Comparison of ENCODE assay signal across 3 cellular contexts in genomic region chr3:160008979-160009378, GRCh38.
TF ChIP-seq lines count a peak whose summit lies in the region.

No MANE protein-coding gene starts in this region.

TF ChIP-seq in HepG2, 621 proteins besides CTCF, POLR2A, EP300 and RAD21:
- TF ChIP-seq CEBPB (IDR thresholded peaks at IDR 0.05; ENCODE audit: borderline replicate concordance, low read depth, low read length): peak; percentile 23; the same call in 1 of the 2 replicates
- TF ChIP-seq ZBTB43 (CRISPR knock-in tag; conservative IDR thresholded peaks at IDR 0.05): no peak

TF ChIP-seq in IMR-90, 13 proteins besides CTCF, POLR2A, EP300 and RAD21:
- peak; percentile 27; the same call in 1 of the 2 replicates for TF ChIP-seq CEBPB (IDR thresholded peaks at IDR 0.05; ENCODE audit: low read depth, low read length)
- no peak for TF ChIP-seq NFE2L2 (IDR thresholded peaks at IDR 0.05; ENCODE audit: low read depth, low read length)

TF ChIP-seq in GM12878, 131 proteins besides CTCF, POLR2A, EP300 and RAD21:
- TF ChIP-seq CBX5 (IDR thresholded peaks at IDR 0.05; ENCODE audit: low read depth) (no peak), SMARCA5 (IDR thresholded peaks at IDR 0.05) (no peak), IKZF1 (conservative IDR thresholded peaks at IDR 0.05) (no peak), RBBP5 (conservative IDR thresholded peaks at IDR 0.05) (no peak), PRDM15 (CRISPR knock-in tag; IDR thresholded peaks at IDR 0.05) (no peak), CBX3 (IDR thresholded peaks at IDR 0.05; ENCODE audit: borderline replicate concordance, low read depth) (no peak)
